Comparison of ENCODE assay signal across 13 cellular contexts in genomic region chr2:96553176-96553956, GRCh38. TPM values are rescaled to one million over a fixed set of nuclear protein-coding genes. Genes with fewer than 3 reads are reported as not detected.
DNase-seq lines count a peak whose midpoint lies in the region; ATAC-seq, FAIRE-seq and TF ChIP-seq lines count a peak whose summit lies in the region.
"Had no signal": no experiment of that assay in that cellular context is flagged by ENCODE, and none has a peak within 500 bp of the region (broad histone marks: within the 10 kb centered on the region; RNA-seq: fewer than 3 reads in every experiment).

No MANE protein-coding gene starts in this region.

- H3K4me3 Mint-ChIP-seq in activated naive CD4-positive, alpha-beta T cell treated with anti-CD3 and anti-CD28 coated beads for 36 hours = peak overlapping the region; percentile 52
- peak overlapping the region; percentile 39 to 41 for H3K4me3 Mint-ChIP-seq in activated T-cell treated with anti-CD3 and anti-CD28 coated beads, Interleukin-2, amount 50 U/mL, for 72 hours
- H3K4me3 Mint-ChIP-seq in natural killer cell = peak overlapping the region; percentile 55
- H3K4me3 Mint-ChIP-seq: WTC11 had no signal

- no peaks in the 10 kb centered on the region for H3K9me3 ChIP-seq in mucosa of descending colon
- H3K9me3 ChIP-seq: ovary, thoracic aorta had no signal

- peak overlapping the region; percentile 88 for H3K27ac Mint-ChIP-seq in activated naive CD4-positive, alpha-beta T cell treated with anti-CD3 and anti-CD28 coated beads for 36 hours
- no peak overlapping the region for H3K27ac Mint-ChIP-seq in activated T-cell treated with anti-CD3 and anti-CD28 coated beads, Interleukin-2, amount 50 U/mL, for 72 hours
- H3K27ac Mint-ChIP-seq in natural killer cell = no peak overlapping the region
- H3K27ac Mint-ChIP-seq: WTC11 had no signal

- peaks cover 12% of the 10 kb centered on the region for H3K4me1 ChIP-seq in mucosa of descending colon (ENCODE audit: low read depth)

- H3K36me3 ChIP-seq in mucosa of descending colon (ENCODE audit: low read depth) = no peaks in the 10 kb centered on the region
- H3K36me3 ChIP-seq: ovary had no signal

- H3K9me3 Mint-ChIP-seq in activated naive CD4-positive, alpha-beta T cell treated with anti-CD3 and anti-CD28 coated beads for 36 hours = peaks cover 5% of the 10 kb centered on the region
- H3K9me3 Mint-ChIP-seq in activated T-cell treated with anti-CD3 and anti-CD28 coated beads, Interleukin-2, amount 50 U/mL, for 72 hours = peaks cover 2 to 11% of the 10 kb centered on the region in 2 donors
- H3K9me3 Mint-ChIP-seq in natural killer cell = no peaks in the 10 kb centered on the region

- DNase-seq in activated naive CD4-positive, alpha-beta T cell treated with anti-CD3 and anti-CD28 coated beads for 36 hours = peak; percentile 62
- no peak for DNase-seq in activated naive CD4-positive, alpha-beta T cell treated with Interleukin-2 at 50 U/mL for 16 hours
- DNase-seq in GM12891 (ENCODE audit: insufficient read length, low spot score) (no peak), natural killer cell (no peak), LoVo (ENCODE audit: low spot score) (no peak), mucosa of descending colon (no peak)
- DNase-seq in activated T-cell treated with anti-CD3 and anti-CD28 coated beads, Interleukin-2, amount 50 U/mL, for 72 hours = peak in 1 of 2 donors; percentile 38
- DNase-seq: Calu3 had no signal

- TF ChIP-seq POLR2A in GM12891 (IDR thresholded peaks at IDR 0.05; ENCODE audit: low read depth, low read length) = no peak

- CTCF ChIA-PET in activated naive CD4-positive, alpha-beta T cell treated with anti-CD3 and anti-CD28 coated beads for 36 hours (lab: Charles Lee) = interaction anchor here (0.6 to 4.7 kb wide), 26 partner anchors 10 to 314 kb away, joined by 3 to 71 read pairs (median 4); partner anchors contain the start of genes ARID5A and CNNM4

- peaks cover 34% of the 10 kb centered on the region for H3K4me1 Mint-ChIP-seq in activated naive CD4-positive, alpha-beta T cell treated with anti-CD3 and anti-CD28 coated beads for 36 hours (ENCODE audit: low read depth)
- peaks cover 56% of the 10 kb centered on the region for H3K4me1 Mint-ChIP-seq in activated T-cell treated with anti-CD3 and anti-CD28 coated beads, Interleukin-2, amount 50 U/mL, for 72 hours (ENCODE audit: low read depth)
- H3K4me1 Mint-ChIP-seq in natural killer cell = peaks cover 5 to 32% of the 10 kb centered on the region in 2 donors

- no peaks in the 10 kb centered on the region for H3K27me3 Mint-ChIP-seq in activated naive CD4-positive, alpha-beta T cell treated with anti-CD3 and anti-CD28 coated beads for 36 hours (ENCODE audit: low read depth)
- no peaks in the 10 kb centered on the region for H3K27me3 Mint-ChIP-seq in activated T-cell treated with anti-CD3 and anti-CD28 coated beads, Interleukin-2, amount 50 U/mL, for 72 hours (ENCODE audit: low read depth)
- no peaks in the 10 kb centered on the region for H3K27me3 Mint-ChIP-seq in natural killer cell (ENCODE audit: low read depth in 2 of 2)

- ATAC-seq in activated T-cell treated with anti-CD3 and anti-CD28 coated beads, Interleukin-2, amount 50 U/mL, for 72 hours (replicated peaks in 1 of 2) = no peak
- ATAC-seq in natural killer cell (no peak), HG03378 (IDR thresholded peaks at IDR 0.05; ENCODE audit: unreplicated experiment) (no peak), mucosa of descending colon (no peak)

- no peak for FAIRE-seq in GM12891 (lab: Jason Lieb, UNC)

- peaks cover 20% of the 10 kb centered on the region for H3K36me3 Mint-ChIP-seq in activated naive CD4-positive, alpha-beta T cell treated with anti-CD3 and anti-CD28 coated beads for 36 hours (ENCODE audit: low read depth)
- H3K36me3 Mint-ChIP-seq in activated T-cell treated with anti-CD3 and anti-CD28 coated beads, Interleukin-2, amount 50 U/mL, for 72 hours (ENCODE audit: insufficient read depth in 2 of 2) = peaks cover 11 to 20% of the 10 kb centered on the region in 2 donors
- no peaks in the 10 kb centered on the region for H3K36me3 Mint-ChIP-seq in natural killer cell
- H3K36me3 Mint-ChIP-seq: WTC11 had no signal

- no peak overlapping the region for H3K4me3 ChIP-seq in mucosa of descending colon
- H3K4me3 ChIP-seq: ovary had no signal

- intact Hi-C loops in activated naive CD4-positive, alpha-beta T cell treated with anti-CD3 and anti-CD28 coated beads for 36 hours (cut with micrococcal nuclease) = loop anchor here (5.0 kb wide), 1 partner anchor 209 kb away; the partner anchor contains the start of gene CNNM4
- intact Hi-C loops in natural killer cell (cut with micrococcal nuclease) = loop anchor here (2.0 kb wide), 1 partner anchor 15 kb away; no protein-coding TSS in a partner anchor
- intact Hi-C loops in mucosa of descending colon (cut with DNase I, micrococcal nuclease) = no loop called here

- no peak for TF ChIP-seq CTCF in natural killer cell (IDR thresholded peaks at IDR 0.05)
- no peak for TF ChIP-seq CTCF in mucosa of descending colon (IDR thresholded peaks at IDR 0.05)

TF ChIP-seq in GM12891, 5 proteins besides CTCF, POLR2A, EP300 and RAD21:
- TF ChIP-seq POU2F2 (IDR thresholded peaks at IDR 0.05; ENCODE audit: low read depth, low read length) (peak; percentile 33; the same call in 1 of the 2 replicates), SPI1 (IDR thresholded peaks at IDR 0.05; ENCODE audit: low read depth, low read length) (no peak)

RNA-seq across cellular contexts. Expression of gene ARID5A, which starts 16.8 kb away (rescaled TPM):
- 100 to 1,000 TPM; 349 to 351 TPM for total RNA-seq in activated naive CD4-positive, alpha-beta T cell treated with anti-CD3 and anti-CD28 coated beads for 36 hours
- polyA plus RNA-seq in GM12891 (2012; ENCODE audit: low read depth, missing spikeins) = 54.4 TPM
- total RNA-seq in activated T-cell treated with anti-CD3 and anti-CD28 coated beads, Interleukin-2, amount 50 U/mL, for 72 hours = 100 to 1,000 TPM; 424 to 433 TPM
- 100 to 1,000 TPM in 2 of 3 donors, 10 to 100 TPM in 1; 90.9 to 117 (median 114) TPM for total RNA-seq in natural killer cell
- total RNA-seq in mucosa of descending colon = 10 to 100 TPM in 2 of 3 donors, 1 to 10 TPM in 1; 4.8 to 17.6 (median 10.3) TPM

RNA-seq across cellular contexts. Expression of gene NEURL3, which starts 48.2 kb away (rescaled TPM):
- total RNA-seq in activated naive CD4-positive, alpha-beta T cell treated with anti-CD3 and anti-CD28 coated beads for 36 hours = under 1 TPM; 0.48 to 0.57 TPM
- 0.60 TPM for polyA plus RNA-seq in GM12891 (2012; ENCODE audit: low read depth, missing spikeins)
- total RNA-seq in activated T-cell treated with anti-CD3 and anti-CD28 coated beads, Interleukin-2, amount 50 U/mL, for 72 hours = 1 to 10 TPM; 4.4 to 5.3 TPM
- total RNA-seq in natural killer cell (not detected), mucosa of descending colon (1 to 10 TPM; 2.1 to 5.2 (median 2.3) TPM)
- total RNA-seq: MCF 10A, ovary, thoracic aorta, WTC11 had no signal

Comparison
In these comparisons a context has a peak if more than half of its experiments do, and no peak if none do; other contexts are left out.
1. RNA of gene ARID5A, which starts 16.8 kb away (total RNA-seq): 424 to 433 TPM in activated T-cell treated with anti-CD3 and anti-CD28 coated beads, Interleukin-2, amount 50 U/mL, for 72 hours, 349 to 351 TPM in activated naive CD4-positive, alpha-beta T cell treated with anti-CD3 and anti-CD28 coated beads for 36 hours and 90.9 to 117 TPM in natural killer cell; 4.8 to 17.6 TPM in mucosa of descending colon; every median in the first group is over 4 times any median in the second.
2. intact Hi-C loops: an anchor here in activated naive CD4-positive, alpha-beta T cell treated with anti-CD3 and anti-CD28 coated beads for 36 hours (5.0 kb wide) and natural killer cell (2.0 kb wide); none called in mucosa of descending colon.
3. Peak in every context shown above with its lines, with median percentiles within 50 percentile points of each other: H3K4me3 Mint-ChIP-seq.